Comparison of ENCODE assay signal across 9 cellular contexts in the genomic region with DNA sequence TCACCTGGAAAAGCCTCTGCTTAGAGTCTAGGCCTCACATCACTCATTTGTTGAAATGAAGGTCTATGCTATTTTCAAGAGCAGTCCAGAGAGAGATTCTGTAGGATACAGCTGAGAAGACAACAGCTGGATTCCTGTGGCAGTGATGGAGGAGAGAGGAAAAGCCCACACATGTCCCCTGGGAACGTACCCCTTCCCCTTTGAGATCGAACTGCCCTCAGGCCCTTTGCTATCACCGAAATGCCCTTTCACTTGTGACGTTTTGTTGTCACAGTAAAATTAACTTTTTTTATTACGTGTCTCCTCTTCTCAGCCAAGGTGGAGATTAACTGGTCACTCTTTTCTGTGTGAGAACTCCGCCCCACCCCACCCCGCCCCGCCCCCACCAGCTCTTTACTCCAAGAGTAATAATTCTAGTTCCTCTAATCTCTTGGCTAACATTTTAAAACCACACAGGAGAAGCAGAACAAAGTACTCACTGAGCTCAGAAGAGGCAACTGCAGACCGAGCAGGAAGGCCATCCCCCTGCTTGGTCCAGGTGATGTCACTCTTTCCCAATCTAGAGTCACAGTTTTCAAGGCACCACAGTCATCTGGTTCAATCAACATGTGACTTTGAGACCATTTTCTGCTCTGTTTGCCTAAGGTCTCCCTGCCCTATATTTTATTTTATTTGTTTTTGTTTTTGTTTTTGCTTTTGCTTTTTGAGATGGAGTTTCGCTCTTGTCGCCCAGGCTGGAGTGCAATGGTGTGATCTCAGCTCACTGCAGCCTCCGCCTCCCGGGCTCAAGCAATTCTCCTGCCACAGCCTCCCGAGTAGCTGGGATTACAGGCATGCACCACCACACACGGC.
DNase-seq lines count a peak whose midpoint lies in the region; ATAC-seq, FAIRE-seq and TF ChIP-seq lines count a peak whose summit lies in the region.
"Had no signal": no experiment of that assay in that cellular context is flagged by ENCODE, and none has a peak within 500 bp of the region (broad histone marks: within the 10 kb centered on the region; RNA-seq: fewer than 3 reads in every experiment).

No MANE protein-coding gene starts in this region.

- peak overlapping the region in 1 of 2 experiments; percentile 11 for H3K4me3 ChIP-seq in neutrophil (ENCODE audit: low read depth in 1 of 2, low read length in 1 of 2)
- H3K4me3 ChIP-seq in CD8-positive, alpha-beta T cell (ENCODE audit: low read depth, low read length), result no peak overlapping the region

- no peaks in the 10 kb centered on the region for H3K27me3 Mint-ChIP-seq in CD8-positive, alpha-beta T cell (ENCODE audit: low read depth)
- no peaks in the 10 kb centered on the region for H3K27me3 Mint-ChIP-seq in activated T-cell treated with anti-CD3 and anti-CD28 coated beads, Interleukin-2, amount 50 U/mL, for 4 hours (ENCODE audit: low read depth)

- H3K4me1 ChIP-seq in neutrophil (ENCODE audit: control insufficient read depth in 1 of 2, insufficient read depth in 1 of 2, low read depth in 1 of 2, low read length in 1 of 2), result peaks cover 19 to 45% of the 10 kb centered on the region in 2 experiments
- peaks cover 11% of the 10 kb centered on the region for H3K4me1 ChIP-seq in CD8-positive, alpha-beta T cell (ENCODE audit: insufficient read depth, low read length)

- no peaks in the 10 kb centered on the region for H3K9me3 Mint-ChIP-seq in CD8-positive, alpha-beta T cell
- H3K9me3 Mint-ChIP-seq in activated T-cell treated with anti-CD3 and anti-CD28 coated beads, Interleukin-2, amount 50 U/mL, for 4 hours, result no peaks in the 10 kb centered on the region

- ATAC-seq in CD8-positive, alpha-beta T cell, result no peak
- ATAC-seq in activated T-cell treated with anti-CD3 and anti-CD28 coated beads, Interleukin-2, amount 50 U/mL, for 4 hours, result no peak

- peaks cover 10% of the 10 kb centered on the region for H3K4me1 Mint-ChIP-seq in CD8-positive, alpha-beta T cell (ENCODE audit: low read depth)
- peaks cover 11% of the 10 kb centered on the region for H3K4me1 Mint-ChIP-seq in activated T-cell treated with anti-CD3 and anti-CD28 coated beads, Interleukin-2, amount 50 U/mL, for 4 hours (ENCODE audit: low read depth)

- no peaks in the 10 kb centered on the region for H3K27me3 ChIP-seq in neutrophil
- H3K27me3 ChIP-seq in CD8-positive, alpha-beta T cell (ENCODE audit: insufficient read depth, low read length), result no peaks in the 10 kb centered on the region

- H3K4me3 Mint-ChIP-seq in CD8-positive, alpha-beta T cell, result no peak overlapping the region
- no peak overlapping the region for H3K4me3 Mint-ChIP-seq in activated T-cell treated with anti-CD3 and anti-CD28 coated beads, Interleukin-2, amount 50 U/mL, for 4 hours

- intact Hi-C loops in CD8-positive, alpha-beta T cell (cut with DNase I, micrococcal nuclease), result no loop called here
- intact Hi-C loops in cardiac septum (cut with DNase I), result loop anchor here (5.0 kb wide), 1 partner anchor 472 kb away; the partner anchor contains the start of gene PTGR1

- H3K36me3 ChIP-seq in neutrophil, result no peaks in the 10 kb centered on the region
- peaks cover 5% of the 10 kb centered on the region for H3K36me3 ChIP-seq in CD8-positive, alpha-beta T cell (ENCODE audit: insufficient read depth, low read length)

- H3K27ac Mint-ChIP-seq in CD8-positive, alpha-beta T cell, result no peak overlapping the region

- no peak for TF ChIP-seq POLR2A in GM12891 (IDR thresholded peaks at IDR 0.05; ENCODE audit: low read depth, low read length)

- CTCF ChIA-PET in CD8-positive, alpha-beta T cell (lab: Charles Lee), result interaction anchor here (1.4 to 2.9 kb wide), 2 partner anchors 292 to 309 kb away, joined by 5 to 9 read pairs; no protein-coding TSS in a partner anchor

- H3K27ac ChIP-seq in neutrophil, result peak overlapping the region; percentile 94
- H3K27ac ChIP-seq in CD8-positive, alpha-beta T cell (ENCODE audit: low read depth, low read length), result no peak overlapping the region

- POLR2A ChIA-PET in CD8-positive, alpha-beta T cell (lab: Charles Lee), result interaction anchor here (0.5 to 0.6 kb wide), 2 partner anchors 474 to 675 kb away, joined by 3 read pairs; no protein-coding TSS in a partner anchor

- H3K9me3 ChIP-seq in neutrophil, result no peaks in the 10 kb centered on the region
- H3K9me3 ChIP-seq in CD8-positive, alpha-beta T cell (ENCODE audit: low read length), result no peaks in the 10 kb centered on the region

- H3K36me3 Mint-ChIP-seq in CD8-positive, alpha-beta T cell, result peaks cover 6% of the 10 kb centered on the region
- peaks cover 12% of the 10 kb centered on the region for H3K36me3 Mint-ChIP-seq in activated T-cell treated with anti-CD3 and anti-CD28 coated beads, Interleukin-2, amount 50 U/mL, for 4 hours (ENCODE audit: insufficient read depth)

- FAIRE-seq in GM12891 (lab: Jason Lieb, UNC), result no peak

- TF ChIP-seq CTCF in neutrophil (IDR thresholded peaks at IDR 0.05), result peak; percentile 38
- no peak for TF ChIP-seq CTCF in CD8-positive, alpha-beta T cell (IDR thresholded peaks at IDR 0.05)

- DNase-seq in GM12891 (ENCODE audit: insufficient read length, low spot score) (peak; percentile 19), HK-2 (ENCODE audit: unreplicated experiment) (peak; percentile 74), amniotic epithelial cell (ENCODE audit: low read depth) (peak; percentile 77), DMS 273 treated with DMSO at 0.1 percent for 48 hours (lab: John Stamatoyannopoulos, UW) (no peak), cardiac septum (ENCODE audit: low spot score) (no peak)
- no peak for DNase-seq in CD8-positive, alpha-beta T cell
- DNase-seq in activated T-cell treated with anti-CD3 and anti-CD28 coated beads, Interleukin-2, amount 50 U/mL, for 4 hours, result no peak
- DNase-seq: central memory CD4-positive, alpha-beta T cell had no signal

TF ChIP-seq in GM12891, 5 proteins besides CTCF, POLR2A, EP300 and RAD21:
- no peak for TF ChIP-seq POU2F2 (IDR thresholded peaks at IDR 0.05; ENCODE audit: low read depth, low read length)
- TF ChIP-seq TAF1 (IDR thresholded peaks at IDR 0.05; ENCODE audit: low read depth, low read length), result 0 out of 2 replicates have a peak, but pooled peaks have one; percentile 21
- TF ChIP-seq SPI1 (IDR thresholded peaks at IDR 0.05; ENCODE audit: low read depth, low read length), result peak; percentile 22; the same call in 1 of the 2 replicates
TF ChIP-seq in GM12891: peak in this region for 2.

Comparison
In these comparisons a context has a peak if more than half of its experiments do, and no peak if none do; other contexts are left out.
1. DNase-seq: peak in GM12891 (single experiment), HK-2 (single experiment) and amniotic epithelial cell (single experiment); none in CD8-positive, alpha-beta T cell (0 of 7), DMS 273 treated with DMSO at 0.1 percent for 48 hours (single experiment), cardiac septum (single experiment) and activated T-cell treated with anti-CD3 and anti-CD28 coated beads, Interleukin-2, amount 50 U/mL, for 4 hours (single experiment).